10 cellular contexts compared by ENCODE assay signal in the genomic region with DNA sequence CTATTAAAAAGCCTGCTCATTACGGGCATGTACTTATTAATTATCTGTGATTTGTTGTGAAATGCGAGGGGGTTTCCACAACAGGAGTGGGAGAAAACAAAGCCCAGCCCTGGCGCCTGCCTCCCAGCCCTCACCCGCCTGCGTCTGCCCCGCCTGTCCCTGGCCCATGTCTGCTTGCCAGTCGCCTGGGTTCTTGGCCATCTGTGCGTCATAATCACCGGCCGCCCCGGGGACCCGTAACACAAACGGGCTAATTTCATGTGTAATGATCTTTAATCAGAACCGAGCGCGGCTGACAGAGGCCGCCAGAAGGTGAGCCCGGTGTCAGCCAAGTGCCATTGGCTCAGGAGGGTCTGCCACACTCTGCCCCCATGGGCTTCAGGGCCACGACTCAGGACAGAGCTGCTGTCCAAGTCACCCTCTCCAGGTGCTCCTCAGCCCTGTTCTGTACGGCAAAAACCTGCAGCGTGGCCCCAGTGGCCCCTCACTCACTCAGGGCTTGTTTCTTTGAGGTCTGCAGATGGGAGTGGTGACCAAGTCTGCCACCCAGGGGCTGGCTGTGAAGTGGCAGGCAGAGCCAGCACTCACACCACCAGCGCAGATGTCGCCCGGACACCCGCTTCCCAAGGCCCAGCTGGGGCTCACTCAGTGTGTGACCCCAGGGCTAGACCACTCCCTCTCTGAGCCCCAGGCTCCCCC. TPM values are rescaled to one million over a fixed set of nuclear protein-coding genes. Genes with fewer than 3 reads are reported as not detected.
DNase-seq lines count a peak whose midpoint lies in the region; ATAC-seq and TF ChIP-seq lines count a peak whose summit lies in the region.
"Had no signal": no experiment of that assay in that cellular context is flagged by ENCODE, and none has a peak within 500 bp of the region (broad histone marks: within the 10 kb centered on the region; RNA-seq: fewer than 3 reads in every experiment).

No MANE protein-coding gene starts in this region.

- intact Hi-C loops in mammary epithelial cell (cut with micrococcal nuclease) (no loop called here), breast epithelium (cut with DNase I; ENCODE audit: low total_unique reads) (no loop called here), adrenal gland (cut with DNase I) (no loop called here), ovary (cut with DNase I) (no loop called here)

- in situ Hi-C loops in mammary epithelial cell (cut with MboI; ENCODE audit: low sequenced_read_pairs in 2 of 2): no loop called here

- CTCF ChIA-PET in mammary epithelial cell (lab: Charles Lee; ENCODE audit: low non-redundant PET): no interaction called here

- TF ChIP-seq CTCF in mammary epithelial cell (conservative IDR thresholded peaks at IDR 0.05 in 1 of 2, IDR thresholded peaks at IDR 0.05 in 1 of 2; ENCODE audit: extremely low read depth in 1 of 2, insufficient read depth in 1 of 2, low read depth in 1 of 2, low read length in 2 of 2): peak; percentile 10 to 61
- TF ChIP-seq CTCF in breast epithelium (IDR thresholded peaks at IDR 0.05): no peak
- TF ChIP-seq CTCF in OCI-LY3 (IDR thresholded peaks at IDR 0.05; ENCODE audit: low read depth, low read length): peak; percentile 45
- TF ChIP-seq CTCF in tibial nerve (IDR thresholded peaks at IDR 0.05): peak in 4 of 5 experiments; percentile 23 to 44 (median 34)
- TF ChIP-seq CTCF in adrenal gland (IDR thresholded peaks at IDR 0.05): no peak
- no peak for TF ChIP-seq CTCF in ovary (IDR thresholded peaks at IDR 0.05)

- H3K4me1 ChIP-seq in mammary epithelial cell (ENCODE audit: insufficient read depth, low read length) (peaks cover 24% of the 10 kb centered on the region), breast epithelium (peaks cover under 1 to 10% of the 10 kb centered on the region in 2 donors), OCI-LY3 (ENCODE audit: low read length) (no peaks in the 10 kb centered on the region), tibial nerve (peaks cover 0 to 31% (median 4%) of the 10 kb centered on the region in 4 donors), adrenal gland (replicated peaks in 1 of 2) (peaks cover 4 to 10% of the 10 kb centered on the region in 2 donors), ovary (ENCODE audit: insufficient read depth) (peaks cover 1% of the 10 kb centered on the region)

- H3K27ac ChIP-seq in mammary epithelial cell (ENCODE audit: insufficient read depth, low read depth, low read length) (no peak overlapping the region), breast epithelium (peak overlapping the region in 1 of 2 donors; percentile 35), OCI-LY3 (ENCODE audit: low read length) (no peak overlapping the region), tibial nerve (no peak overlapping the region), adrenal gland (no peak overlapping the region), ovary (no peak overlapping the region)

- H3K4me3 ChIP-seq in mammary epithelial cell (replicated peaks in 1 of 3; ENCODE audit: insufficient read depth in 1 of 3, low read depth in 2 of 3, low read length in 3 of 3): no peak overlapping the region
- H3K4me3 ChIP-seq in breast epithelium: no peak overlapping the region
- H3K4me3 ChIP-seq in OCI-LY3 (ENCODE audit: low read length): no peak overlapping the region
- H3K4me3 ChIP-seq in tibial nerve: no peak overlapping the region
- H3K4me3 ChIP-seq in adrenal gland: no peak overlapping the region
- no peak overlapping the region for H3K4me3 ChIP-seq in ovary

- BruUV-seq in mammary epithelial cell (replicated peaks; lab: Mats Ljungman, UMichigan): no TSS peak

- no peak for TF ChIP-seq POLR2A in breast epithelium (IDR thresholded peaks at IDR 0.05)
- no peak for TF ChIP-seq POLR2A in tibial nerve (IDR thresholded peaks at IDR 0.05)
- TF ChIP-seq POLR2A in adrenal gland (IDR thresholded peaks at IDR 0.05): no peak
- no peak for TF ChIP-seq POLR2A in ovary (IDR thresholded peaks at IDR 0.05)

- no peaks in the 10 kb centered on the region for H3K36me3 ChIP-seq in mammary epithelial cell (ENCODE audit: insufficient read depth, low read length)
- H3K36me3 ChIP-seq in breast epithelium: no peaks in the 10 kb centered on the region
- H3K36me3 ChIP-seq in OCI-LY3 (replicated peaks; ENCODE audit: low read depth, low read length): no peaks in the 10 kb centered on the region
- H3K36me3 ChIP-seq in tibial nerve: no peaks in the 10 kb centered on the region
- H3K36me3 ChIP-seq in adrenal gland (replicated peaks in 1 of 2): no peaks in the 10 kb centered on the region
- no peaks in the 10 kb centered on the region for H3K36me3 ChIP-seq in ovary

- 44% methylated on average over 19 of the region's 25 CpGs for WGBS in mammary epithelial cell (ENCODE audit: low coverage, missing lambda C conversion rate)
- 75% methylated on average over 21 to 25 of the region's 25 CpGs for WGBS in tibial nerve, 2 donors
- WGBS in adrenal gland, 4 donors: 79 to 86% (median 82%) methylated on average over 15 to 25 of the region's 25 CpGs
- WGBS in ovary, 3 donors: 78 to 84% (median 82%) methylated on average over 25 of the region's 25 CpGs

- no peak overlapping the region for H2AFZ ChIP-seq in mammary epithelial cell (ENCODE audit: low read depth, low read length)
- H2AFZ ChIP-seq in OCI-LY3 (ENCODE audit: low read depth, low read length): no peak overlapping the region

- TF ChIP-seq EP300 in tibial nerve (IDR thresholded peaks at IDR 0.05): no peak
- TF ChIP-seq EP300 in ovary (IDR thresholded peaks at IDR 0.05): no peak

- H3K27me3 ChIP-seq in mammary epithelial cell (ENCODE audit: insufficient read depth, low read length): peaks cover 6% of the 10 kb centered on the region
- H3K27me3 ChIP-seq in breast epithelium: no peaks in the 10 kb centered on the region
- H3K27me3 ChIP-seq in OCI-LY3 (ENCODE audit: low read depth, low read length): no peaks in the 10 kb centered on the region
- no peaks in the 10 kb centered on the region for H3K27me3 ChIP-seq in tibial nerve
- H3K27me3 ChIP-seq in adrenal gland: no peaks in the 10 kb centered on the region
- no peaks in the 10 kb centered on the region for H3K27me3 ChIP-seq in ovary

- H3K9ac ChIP-seq in mammary epithelial cell (ENCODE audit: insufficient read depth, low read length) (no peak overlapping the region), OCI-LY3 (ENCODE audit: low read length) (no peak overlapping the region)

- DNase-seq in mammary epithelial cell (no peak), breast epithelium (ENCODE audit: low spot score in 2 of 2) (no peak), tibial nerve (ENCODE audit: low spot score in 2 of 2) (no peak), adrenal gland (no peak), ovary (no peak)
- DNase-seq: activated CD4-positive, alpha-beta T cell treated with anti-CD3 and anti-CD28 coated beads for 4 hours; left ventricle myocardium superior had no signal

- no peaks in the 10 kb centered on the region for H4K20me1 ChIP-seq in mammary epithelial cell (ENCODE audit: insufficient read depth, low read length)
- no peaks in the 10 kb centered on the region for H4K20me1 ChIP-seq in OCI-LY3 (ENCODE audit: insufficient read depth, low read length)

- dilution Hi-C loops in mammary epithelial cell (cut with HindIII; ENCODE audit: low sequenced_read_pairs): no loop called here

- H3K4me2 ChIP-seq in mammary epithelial cell (ENCODE audit: insufficient read depth, low read depth, low read length) (no peak overlapping the region), OCI-LY3 (ENCODE audit: low read length) (no peak overlapping the region)

- ATAC-seq in esophagus mucosa (peak; percentile 8), HG03565 (IDR thresholded peaks at IDR 0.05; ENCODE audit: unreplicated experiment) (no peak)
- ATAC-seq: left ventricle myocardium superior had no signal

- H3K79me2 ChIP-seq in mammary epithelial cell (ENCODE audit: insufficient read depth, low read length): no peaks in the 10 kb centered on the region
- no peaks in the 10 kb centered on the region for H3K79me2 ChIP-seq in OCI-LY3 (ENCODE audit: low read length)

- H3K9me3 ChIP-seq in mammary epithelial cell (replicated peaks; ENCODE audit: insufficient read depth, low read length) (no peaks in the 10 kb centered on the region), breast epithelium (no peaks in the 10 kb centered on the region), OCI-LY3 (ENCODE audit: insufficient read depth, low read length) (no peaks in the 10 kb centered on the region), tibial nerve (no peaks in the 10 kb centered on the region), adrenal gland (replicated peaks in 1 of 3) (no peaks in the 10 kb centered on the region), ovary (no peaks in the 10 kb centered on the region)

RNA-seq across cellular contexts. Expression of a gene that starts 28.8 kb away (rescaled TPM):
- total RNA-seq in mammary epithelial cell: 10 to 100 TPM; 37.6 to 42.8 TPM
- polyA plus RNA-seq in mammary epithelial cell: 33.2 TPM
- polyA minus RNA-seq in mammary epithelial cell: 30.9 TPM
- total RNA-seq in breast epithelium: 10 to 100 TPM; 46.7 to 67.3 (median 47.9) TPM
- 19.3 TPM for total RNA-seq in esophagus mucosa
- 10 to 100 TPM; 56.7 to 72.4 (median 68.2) TPM for total RNA-seq in tibial nerve
- 10 to 100 TPM; 48.9 to 88.5 (median 61.8) TPM for total RNA-seq in adrenal gland
- 10 to 100 TPM; 23.6 to 36.6 (median 34.5) TPM for polyA plus RNA-seq in adrenal gland
- 10 to 100 TPM; 32.3 to 58.4 (median 36.9) TPM for total RNA-seq in ovary
- 10 to 100 TPM in 1 of 2 donors, 1 to 10 TPM in 1; 8.5 to 40.2 TPM for polyA plus RNA-seq in ovary

RNA-seq across cellular contexts. Expression of a gene that starts 37.5 kb away (rescaled TPM):
- total RNA-seq in mammary epithelial cell (10 to 100 TPM; 10.0 to 11.9 TPM), breast epithelium (10 to 100 TPM; 23.6 to 30.1 (median 28.8) TPM), esophagus mucosa (15.5 TPM), tibial nerve (10 to 100 TPM; 16.2 to 21.6 (median 19.2) TPM), adrenal gland (10 to 100 TPM; 14.0 to 39.9 (median 28.3) TPM), ovary (10 to 100 TPM in 3 of 7 donors, 1 to 10 TPM in 4; 8.0 to 17.1 (median 9.6) TPM)
- polyA plus RNA-seq in mammary epithelial cell (24.4 TPM), adrenal gland (10 to 100 TPM; 13.7 to 26.9 (median 16.8) TPM), ovary (10 to 100 TPM in 1 of 2 donors, 1 to 10 TPM in 1; 4.5 to 10.8 TPM)
- polyA minus RNA-seq in mammary epithelial cell: 8.0 TPM

RNA-seq across cellular contexts. Expression of a gene that starts 37.6 kb away (rescaled TPM):
- total RNA-seq in mammary epithelial cell: 10 to 100 TPM; 15.6 to 17.7 TPM
- 34.8 TPM for polyA plus RNA-seq in mammary epithelial cell
- 28.7 TPM for polyA minus RNA-seq in mammary epithelial cell
- 10 to 100 TPM; 17.4 to 31.5 (median 29.5) TPM for total RNA-seq in breast epithelium
- 11.0 TPM for total RNA-seq in esophagus mucosa
- 10 to 100 TPM; 22.7 to 35.2 (median 27.2) TPM for total RNA-seq in tibial nerve
- 10 to 100 TPM; 16.9 to 33.3 (median 22.6) TPM for total RNA-seq in adrenal gland
- 10 to 100 TPM; 27.5 to 57.9 (median 45.3) TPM for polyA plus RNA-seq in adrenal gland
- total RNA-seq in ovary: 10 to 100 TPM; 19.4 to 26.3 (median 22.4) TPM
- polyA plus RNA-seq in ovary: 10 to 100 TPM; 21.8 to 21.9 TPM

RNA-seq across cellular contexts. Expression of a gene that starts 42.6 kb away (rescaled TPM):
- under 1 TPM; 0.33 to 0.52 TPM for total RNA-seq in mammary epithelial cell
- 0.33 TPM for polyA plus RNA-seq in mammary epithelial cell
- polyA minus RNA-seq in mammary epithelial cell: not detected
- 1 to 10 TPM in 2 of 3 donors, under 1 TPM in 1; 0.32 to 2.6 (median 1.9) TPM for total RNA-seq in breast epithelium
- total RNA-seq in esophagus mucosa: 0.64 TPM
- 1 to 10 TPM in 2 of 4 donors, under 1 TPM in 1, not detected in 1; 0.30 to 1.7 (median 1.3) TPM for total RNA-seq in tibial nerve
- total RNA-seq in adrenal gland: under 1 TPM in 5 of 8 donors, not detected in 3; 0.11 to 0.57 (median 0.34) TPM
- polyA plus RNA-seq in adrenal gland: 1 to 10 TPM in 2 of 3 donors, not detected in 1; 1.2 to 1.9 TPM
- total RNA-seq in ovary: 10 to 100 TPM in 2 of 7 donors, 1 to 10 TPM in 5; 1.0 to 75.1 (median 3.4) TPM
- under 1 TPM; 0.50 to 0.81 TPM for polyA plus RNA-seq in ovary

RNA-seq across cellular contexts. Expression of a gene that starts 47.5 kb away (rescaled TPM):
- 10 to 100 TPM in 1 of 2 donors, 1 to 10 TPM in 1; 9.2 to 23.3 TPM for total RNA-seq in mammary epithelial cell
- 29.2 TPM for polyA plus RNA-seq in mammary epithelial cell
- 3.3 TPM for polyA minus RNA-seq in mammary epithelial cell
- 10 to 100 TPM; 42.7 to 63.6 (median 49.8) TPM for total RNA-seq in breast epithelium
- total RNA-seq in esophagus mucosa: 13.6 TPM
- total RNA-seq in tibial nerve: 10 to 100 TPM; 77.4 to 99.0 (median 82.6) TPM
- total RNA-seq in adrenal gland: 10 to 100 TPM; 12.4 to 27.4 (median 14.7) TPM
- polyA plus RNA-seq in adrenal gland: 10 to 100 TPM in 2 of 3 donors, 1 to 10 TPM in 1; 9.6 to 26.4 (median 23.5) TPM
- total RNA-seq in ovary: 10 to 100 TPM; 16.2 to 32.6 (median 25.5) TPM
- polyA plus RNA-seq in ovary: 10 to 100 TPM; 12.5 to 27.4 TPM

Comparison
In these comparisons a context has a peak if more than half of its experiments do, and no peak if none do; other contexts are left out.
1. CTCF ChIP-seq: peak in mammary epithelial cell (2 of 2), OCI-LY3 (single experiment) and tibial nerve (4 of 5); none in breast epithelium (0 of 3), adrenal gland (0 of 6) and ovary (0 of 3).